Comparison of ENCODE assay signal across 1 cellular context in the genomic region with DNA sequence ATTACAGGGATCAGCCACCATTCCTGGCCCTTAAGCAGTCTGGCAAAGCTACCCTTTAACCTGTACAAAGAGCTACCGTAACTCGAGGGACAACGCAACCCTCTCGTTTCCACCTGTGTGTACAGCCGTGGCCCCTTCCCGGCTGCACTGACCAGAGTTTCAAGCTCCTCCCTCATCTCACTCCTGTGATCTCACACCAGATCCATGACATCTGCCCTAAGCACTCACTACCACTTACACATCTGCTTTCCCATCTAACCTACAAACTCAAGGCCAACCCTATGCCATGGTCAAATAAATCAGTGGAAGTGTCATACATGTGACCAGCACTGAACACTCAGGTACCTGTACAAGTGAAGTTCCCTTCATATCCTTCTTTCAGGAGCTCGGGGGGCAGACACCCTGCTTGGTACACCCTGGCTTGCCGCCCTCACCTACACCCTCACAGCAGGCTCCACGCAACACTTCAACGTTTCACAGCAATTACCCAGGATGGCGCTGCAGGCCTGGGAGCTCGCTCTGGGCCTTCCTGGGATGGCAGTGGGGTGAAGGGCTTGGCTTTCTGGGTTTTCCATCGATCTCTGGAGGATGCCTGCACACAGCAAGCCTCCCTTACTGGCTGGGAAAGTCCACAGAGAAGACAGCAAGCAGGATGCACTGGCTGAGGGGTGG.
A peak's percentile ranks its signal among the peaks of the same experiment; 100 is the strongest.
TF ChIP-seq lines count a peak whose summit lies in the region.

No MANE protein-coding gene starts in this region.

TF ChIP-seq in HepG2, 621 proteins besides CTCF, POLR2A, EP300 and RAD21 (continued from another document):
- TF ChIP-seq, protein P1, sequence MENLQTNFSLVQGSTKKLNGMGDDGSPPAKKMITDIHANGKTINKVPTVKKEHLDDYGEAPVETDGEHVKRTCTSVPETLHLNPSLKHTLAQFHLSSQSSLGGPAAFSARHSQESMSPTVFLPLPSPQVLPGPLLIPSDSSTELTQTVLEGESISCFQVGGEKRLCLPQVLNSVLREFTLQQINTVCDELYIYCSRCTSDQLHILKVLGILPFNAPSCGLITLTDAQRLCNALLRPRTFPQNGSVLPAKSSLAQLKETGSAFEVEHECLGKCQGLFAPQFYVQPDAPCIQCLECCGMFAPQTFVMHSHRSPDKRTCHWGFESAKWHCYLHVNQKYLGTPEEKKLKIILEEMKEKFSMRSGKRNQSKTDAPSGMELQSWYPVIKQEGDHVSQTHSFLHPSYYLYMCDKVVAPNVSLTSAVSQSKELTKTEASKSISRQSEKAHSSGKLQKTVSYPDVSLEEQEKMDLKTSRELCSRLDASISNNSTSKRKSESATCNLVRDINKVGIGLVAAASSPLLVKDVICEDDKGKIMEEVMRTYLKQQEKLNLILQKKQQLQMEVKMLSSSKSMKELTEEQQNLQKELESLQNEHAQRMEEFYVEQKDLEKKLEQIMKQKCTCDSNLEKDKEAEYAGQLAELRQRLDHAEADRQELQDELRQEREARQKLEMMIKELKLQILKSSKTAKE (CRISPR knock-in tag; IDR thresholded peaks at IDR 0.05; ENCODE audit: borderline replicate concordance), result 0 out of 2 replicates have a peak, but pooled peaks have one; percentile 15
- TF ChIP-seq, protein P2, sequence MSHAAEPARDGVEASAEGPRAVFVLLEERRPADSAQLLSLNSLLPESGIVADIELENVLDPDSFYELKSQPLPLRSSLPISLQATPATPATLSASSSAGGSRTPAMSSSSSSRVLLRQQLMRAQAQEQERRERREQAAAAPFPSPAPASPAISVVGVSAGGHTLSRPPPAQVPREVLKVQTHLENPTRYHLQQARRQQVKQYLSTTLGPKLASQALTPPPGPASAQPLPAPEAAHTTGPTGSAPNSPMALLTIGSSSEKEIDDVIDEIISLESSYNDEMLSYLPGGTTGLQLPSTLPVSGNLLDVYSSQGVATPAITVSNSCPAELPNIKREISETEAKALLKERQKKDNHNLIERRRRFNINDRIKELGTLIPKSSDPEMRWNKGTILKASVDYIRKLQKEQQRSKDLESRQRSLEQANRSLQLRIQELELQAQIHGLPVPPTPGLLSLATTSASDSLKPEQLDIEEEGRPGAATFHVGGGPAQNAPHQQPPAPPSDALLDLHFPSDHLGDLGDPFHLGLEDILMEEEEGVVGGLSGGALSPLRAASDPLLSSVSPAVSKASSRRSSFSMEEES (CRISPR knock-in tag; IDR thresholded peaks at IDR 0.05), result peak; percentile 43; the same call in 1 of the 2 replicates
- TF ChIP-seq ZNF350 (CRISPR knock-in tag; IDR thresholded peaks at IDR 0.05; ENCODE audit: borderline replicate concordance, low read depth) (no peak), HOXA3 (CRISPR knock-in tag; IDR thresholded peaks at IDR 0.05) (0 out of 2 replicates have a peak, but pooled peaks have one; percentile 41), ZBTB38 (CRISPR knock-in tag; IDR thresholded peaks at IDR 0.05) (peak; percentile 88), ZNF547 (CRISPR knock-in tag; IDR thresholded peaks at IDR 0.05) (peak; percentile 50; the same call in 1 of the 2 replicates), TARDBP (CRISPR knock-in tag; IDR thresholded peaks at IDR 0.05) (no peak), ZNF230 (CRISPR knock-in tag; IDR thresholded peaks at IDR 0.05) (0 out of 2 replicates have a peak, but pooled peaks have one; percentile 29), SNRNP70 (IDR thresholded peaks at IDR 0.05; ENCODE audit: low read depth, low read length) (no peak), NR2C2 (CRISPR knock-in tag; IDR thresholded peaks at IDR 0.05; ENCODE audit: borderline replicate concordance) (no peak), BCL6 (CRISPR knock-in tag; IDR thresholded peaks at IDR 0.05) (0 out of 2 replicates have a peak, but pooled peaks have one; percentile 6), ZBTB1 (CRISPR knock-in tag; IDR thresholded peaks at IDR 0.05; ENCODE audit: borderline replicate concordance) (no peak), ZBTB21 (CRISPR knock-in tag; IDR thresholded peaks at IDR 0.05) (0 out of 2 replicates have a peak, but pooled peaks have one; percentile 71)
- TF ChIP-seq, protein P3, sequence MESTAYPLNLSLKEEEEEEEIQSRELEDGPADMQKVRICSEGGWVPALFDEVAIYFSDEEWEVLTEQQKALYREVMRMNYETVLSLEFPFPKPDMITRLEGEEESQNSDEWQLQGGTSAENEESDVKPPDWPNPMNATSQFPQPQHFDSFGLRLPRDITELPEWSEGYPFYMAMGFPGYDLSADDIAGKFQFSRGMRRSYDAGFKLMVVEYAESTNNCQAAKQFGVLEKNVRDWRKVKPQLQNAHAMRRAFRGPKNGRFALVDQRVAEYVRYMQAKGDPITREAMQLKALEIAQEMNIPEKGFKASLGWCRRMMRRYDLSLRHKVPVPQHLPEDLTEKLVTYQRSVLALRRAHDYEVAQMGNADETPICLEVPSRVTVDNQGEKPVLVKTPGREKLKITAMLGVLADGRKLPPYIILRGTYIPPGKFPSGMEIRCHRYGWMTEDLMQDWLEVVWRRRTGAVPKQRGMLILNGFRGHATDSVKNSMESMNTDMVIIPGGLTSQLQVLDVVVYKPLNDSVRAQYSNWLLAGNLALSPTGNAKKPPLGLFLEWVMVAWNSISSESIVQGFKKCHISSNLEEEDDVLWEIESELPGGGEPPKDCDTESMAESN (CRISPR knock-in tag; conservative IDR thresholded peaks at IDR 0.05), result 0 out of 2 replicates have a peak, but pooled peaks have one; percentile 27
- TF ChIP-seq, protein P4, sequence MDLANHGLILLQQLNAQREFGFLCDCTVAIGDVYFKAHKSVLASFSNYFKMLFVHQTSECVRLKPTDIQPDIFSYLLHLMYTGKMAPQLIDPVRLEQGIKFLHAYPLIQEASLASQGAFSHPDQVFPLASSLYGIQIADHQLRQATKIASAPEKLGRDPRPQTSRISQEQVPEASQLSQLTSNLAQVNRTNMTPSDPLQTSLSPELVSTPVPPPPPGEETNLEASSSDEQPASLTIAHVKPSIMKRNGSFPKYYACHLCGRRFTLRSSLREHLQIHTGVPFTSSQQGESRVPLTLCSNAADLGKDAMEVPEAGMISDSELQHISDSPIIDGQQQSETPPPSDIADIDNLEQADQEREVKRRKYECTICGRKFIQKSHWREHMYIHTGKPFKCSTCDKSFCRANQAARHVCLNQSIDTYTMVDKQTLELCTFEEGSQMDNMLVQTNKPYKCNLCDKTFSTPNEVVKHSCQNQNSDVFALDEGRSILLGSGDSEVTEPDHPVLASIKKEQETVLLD (CRISPR knock-in tag; IDR thresholded peaks at IDR 0.05; ENCODE audit: low read depth), result no peak
